In the genomic region with DNA sequence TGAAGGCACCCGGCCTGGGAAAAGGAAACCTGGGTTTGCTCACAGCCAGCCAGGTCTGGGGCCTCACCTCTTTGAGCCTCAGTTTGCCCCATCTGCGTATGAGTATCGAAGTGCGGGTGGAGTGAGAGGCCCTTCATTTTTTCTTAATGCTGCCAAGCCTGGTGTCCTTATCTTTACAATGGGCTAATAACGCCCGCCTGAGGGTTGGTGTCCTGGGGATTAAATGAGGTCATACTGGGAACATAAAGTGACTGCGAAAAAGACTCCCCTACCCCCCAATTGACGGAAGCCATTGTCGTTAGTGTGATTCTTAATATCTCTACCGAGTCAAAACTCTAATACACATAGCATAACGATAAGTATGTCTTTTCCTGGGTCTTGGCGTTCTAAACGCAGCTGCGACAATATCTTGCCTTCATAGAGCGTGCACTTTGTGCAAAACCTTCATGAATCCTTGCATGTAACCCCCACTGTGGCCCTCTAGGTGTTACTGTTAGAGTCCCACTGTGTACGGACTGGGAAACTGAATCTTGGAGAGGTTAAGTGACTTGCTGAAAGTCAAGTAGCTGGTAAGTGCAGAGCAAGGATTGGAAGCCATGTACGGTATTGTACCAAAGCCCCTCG, we compare ENCODE assay signal across 8 cellular contexts. TPM values are rescaled to one million over a fixed set of nuclear protein-coding genes. Genes with fewer than 3 reads are reported as not detected.
DNase-seq lines count a peak whose midpoint lies in the region; ATAC-seq and TF ChIP-seq lines count a peak whose summit lies in the region.

No MANE protein-coding gene starts in this region.

- peaks cover 32% of the 10 kb centered on the region for H3K27me3 ChIP-seq in CD4-positive, CD25-positive, alpha-beta regulatory T cell (ENCODE audit: control insufficient read depth, insufficient read depth, low read length)
- H3K27me3 ChIP-seq in ovary = no peaks in the 10 kb centered on the region

- 59 to 65% (median 65%) methylated on average over 18 of the region's 18 CpGs for WGBS in ovary, 3 donors

- H3K4me3 Mint-ChIP-seq in CD4-positive, CD25-positive, alpha-beta regulatory T cell = peak overlapping the region; percentile 61 to 80 (median 65)

- H3K27ac ChIP-seq in CD4-positive, CD25-positive, alpha-beta regulatory T cell (ENCODE audit: insufficient read depth, low read length, poor library complexity, severe bottlenecking) = no peak overlapping the region
- H3K27ac ChIP-seq in ovary = peak overlapping the region; percentile 53 to 57

- H3K27me3 Mint-ChIP-seq in CD4-positive, CD25-positive, alpha-beta regulatory T cell = peaks cover 53% of the 10 kb centered on the region

- no peaks in the 10 kb centered on the region for H3K9me3 ChIP-seq in CD4-positive, CD25-positive, alpha-beta regulatory T cell (ENCODE audit: control insufficient read depth in 2 of 2, low read length in 2 of 2)
- H3K9me3 ChIP-seq in ovary = no peaks in the 10 kb centered on the region

- ATAC-seq in CD4-positive, CD25-positive, alpha-beta regulatory T cell (ENCODE audit: low read depth in 2 of 2) = no peak
- no peak for ATAC-seq in GM18519 (IDR thresholded peaks at IDR 0.05; ENCODE audit: low FRiP score, unreplicated experiment)

- H3K27ac Mint-ChIP-seq in CD4-positive, CD25-positive, alpha-beta regulatory T cell = peak overlapping the region in 1 of 3 donors; percentile 2

- H3K36me3 Mint-ChIP-seq in CD4-positive, CD25-positive, alpha-beta regulatory T cell = no peaks in the 10 kb centered on the region

- H3K4me1 ChIP-seq in CD4-positive, CD25-positive, alpha-beta regulatory T cell (ENCODE audit: control insufficient read depth, insufficient read depth, low read length, poor library complexity, severe bottlenecking) = no peaks in the 10 kb centered on the region
- peaks cover 6% of the 10 kb centered on the region for H3K4me1 ChIP-seq in ovary (ENCODE audit: insufficient read depth)

- no peak for DNase-seq in CD4-positive, CD25-positive, alpha-beta regulatory T cell
- DNase-seq in foreskin fibroblast (no peak), ovary (no peak), SHP77 treated with DMSO at 0.1 percent for 48 hours (lab: John Stamatoyannopoulos, UW) (no peak), germinal center (ENCODE audit: low spot score) (no peak), AG20443 (ENCODE audit: low spot score) (no peak)

- H3K9me3 Mint-ChIP-seq in CD4-positive, CD25-positive, alpha-beta regulatory T cell = peaks cover 1 to 12% (median 3%) of the 10 kb centered on the region in 7 donors

- TF ChIP-seq POLR2A in ovary (IDR thresholded peaks at IDR 0.05) = no peak

- no peak for TF ChIP-seq EP300 in ovary (IDR thresholded peaks at IDR 0.05)

- intact Hi-C loops in ovary (cut with DNase I) = loop anchor here in 1 of 4 donors (5.0 kb wide), 1 partner anchor 332 kb away; no protein-coding TSS in a partner anchor

- no peaks in the 10 kb centered on the region for H3K36me3 ChIP-seq in CD4-positive, CD25-positive, alpha-beta regulatory T cell (ENCODE audit: control insufficient read depth, insufficient read depth, low read length)
- no peaks in the 10 kb centered on the region for H3K36me3 ChIP-seq in ovary

- no peak for TF ChIP-seq CTCF in WI38 (IDR thresholded peaks at IDR 0.05; ENCODE audit: low read depth, low read length)
- no peak for TF ChIP-seq CTCF in foreskin fibroblast (IDR thresholded peaks at IDR 0.05; ENCODE audit: low read depth, low read length)
- no peak for TF ChIP-seq CTCF in ovary (IDR thresholded peaks at IDR 0.05)

- H3K4me3 ChIP-seq in CD4-positive, CD25-positive, alpha-beta regulatory T cell (ENCODE audit: low read depth, low read length) = no peak overlapping the region
- peak overlapping the region; percentile 49 for H3K4me3 ChIP-seq in WI38 (ENCODE audit: low read depth, low read length)
- H3K4me3 ChIP-seq in foreskin fibroblast (ENCODE audit: low read depth in 1 of 2, low read length in 2 of 2) = peak overlapping the region; percentile 41 to 56
- peak overlapping the region; percentile 50 for H3K4me3 ChIP-seq in ovary

- H3K4me1 Mint-ChIP-seq in CD4-positive, CD25-positive, alpha-beta regulatory T cell = peaks cover 0 to 8% (median 3%) of the 10 kb centered on the region in 4 donors

RNA-seq across cellular contexts. Expression of a gene that starts 11.4 kb away (rescaled TPM):
- total RNA-seq in CD4-positive, CD25-positive, alpha-beta regulatory T cell = 2.3 TPM
- polyA plus RNA-seq in CD4-positive, CD25-positive, alpha-beta regulatory T cell = under 1 TPM in 1 of 4 donors, not detected in 3; 0.25 TPM
- 10 to 100 TPM; 17.5 to 93.3 (median 27.8) TPM for total RNA-seq in ovary
- polyA plus RNA-seq in ovary = 10 to 100 TPM in 1 of 2 donors, 1 to 10 TPM in 1; 10.0 to 27.8 TPM
